Comparison of ENCODE assay signal across 9 cellular contexts in the genomic region with DNA sequence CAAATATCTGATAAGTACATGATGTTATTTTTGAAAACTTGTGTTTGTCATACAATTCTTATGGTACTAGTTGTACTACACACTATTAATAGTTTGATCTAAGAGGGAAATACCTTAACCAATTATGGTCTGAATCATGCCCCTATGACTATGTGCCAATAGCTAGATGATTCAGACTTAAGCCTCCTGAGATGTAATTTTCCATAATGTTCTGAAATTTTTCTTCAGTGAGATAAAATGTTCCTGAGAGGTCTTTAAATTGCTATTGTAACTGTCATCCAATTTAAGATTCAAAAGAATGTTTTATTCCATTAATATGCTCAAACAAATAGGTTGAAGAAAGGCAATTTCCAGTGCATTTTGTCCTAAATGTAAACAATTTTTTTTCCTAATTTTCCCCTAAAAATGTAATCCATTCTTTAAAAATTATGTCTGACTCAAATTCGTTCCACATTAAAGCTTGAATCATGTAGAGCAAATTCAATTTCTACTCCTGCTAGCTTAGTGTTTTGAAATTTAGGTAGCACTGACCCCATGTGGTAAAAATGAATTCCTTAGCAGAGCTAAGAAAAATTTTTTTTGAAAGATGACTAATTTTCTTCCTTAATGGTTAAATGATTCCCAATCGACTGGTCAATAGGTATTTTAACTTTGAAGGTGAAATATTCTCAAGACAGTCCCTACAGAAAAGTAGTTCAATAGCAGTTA. TPM values are rescaled to one million over a fixed set of nuclear protein-coding genes. Genes with fewer than 3 reads are reported as not detected.
A peak's percentile ranks its signal among the peaks of the same experiment; 100 is the strongest.
DNase-seq lines count a peak whose midpoint lies in the region; ATAC-seq, FAIRE-seq and TF ChIP-seq lines count a peak whose summit lies in the region.
"Had no signal": no experiment of that assay in that cellular context is flagged by ENCODE, and none has a peak within 500 bp of the region (broad histone marks: within the 10 kb centered on the region; RNA-seq: fewer than 3 reads in every experiment).

No MANE protein-coding gene starts in this region.

- no peaks in the 10 kb centered on the region for H3K9me3 Mint-ChIP-seq in natural killer cell treated with Interleukin-12 subunit alpha and Interleukin-12 subunit beta and Interleukin-15 and Interleukin-18, amount 100 ng/mL, for 72 hours
- H3K9me3 Mint-ChIP-seq: central memory CD8-positive, alpha-beta T cell had no signal

- BruUV-seq in GM12878 (replicated peaks; lab: Mats Ljungman, UMichigan): no TSS peak

- POLR2A ChIA-PET in GM12878 (lab: Charles Lee): no interaction called here

- H4K8ac ChIP-seq in mesendoderm (ENCODE audit: low read depth, low read length): no peak overlapping the region

- 0% methylated on average over 2 of the region's 2 CpGs for WGBS in GM12878 (ENCODE audit: insufficient coverage, insufficient replicate concordance, low lambda C conversion rate, missing lambda C conversion rate)
- no CpG with 5 or more reads among the region's 2 CpGs for WGBS in mesendoderm (ENCODE audit: extremely low coverage, insufficient coverage, low lambda C conversion rate)

- no peak overlapping the region for H3K4me3 Mint-ChIP-seq in natural killer cell treated with Interleukin-12 subunit alpha and Interleukin-12 subunit beta and Interleukin-15 and Interleukin-18, amount 100 ng/mL, for 72 hours
- H3K4me3 Mint-ChIP-seq: central memory CD8-positive, alpha-beta T cell had no signal

- no peak overlapping the region for H2AK5ac ChIP-seq in mesendoderm (ENCODE audit: low read length)

- H3K4me2 ChIP-seq in DND-41 (ENCODE audit: insufficient read depth, low read length) (no peak overlapping the region), GM12878 (ENCODE audit: control insufficient read depth, insufficient read depth) (no peak overlapping the region), mesendoderm (ENCODE audit: low read length) (no peak overlapping the region)

- SMC1A ChIA-PET in GM12878 (lab: Charles Lee; ENCODE audit: uncharacterized antibody, unreplicated experiment): interaction anchor here (0.7 to 2.8 kb wide), 4 partner anchors 12 to 713 kb away, joined by 3 to 9 read pairs (median 4); no protein-coding TSS in a partner anchor

- H3K4me3 ChIP-seq in DND-41 (ENCODE audit: low read depth in 1 of 2, low read length in 2 of 2) (no peak overlapping the region), GM12878 (no peak overlapping the region), mesendoderm (ENCODE audit: low read length) (no peak overlapping the region), vagina (no peak overlapping the region)

- TF ChIP-seq POLR2A in GM12878 (IDR thresholded peaks at IDR 0.05; ENCODE audit: low read depth, low read length): no peak
- no peak for TF ChIP-seq POLR2A in vagina (IDR thresholded peaks at IDR 0.05)

- no peak overlapping the region for H3K27ac Mint-ChIP-seq in natural killer cell treated with Interleukin-12 subunit alpha and Interleukin-12 subunit beta and Interleukin-15 and Interleukin-18, amount 100 ng/mL, for 72 hours

- CTCF ChIA-PET in GM12878 (lab: Yijun Ruan, JAX): interaction anchor here (0.6 to 2.4 kb wide), 12 partner anchors 9 to 1677 kb away, joined by 3 to 15 read pairs (median 4); no protein-coding TSS in a partner anchor

- TF ChIP-seq CTCF in DND-41 (IDR thresholded peaks at IDR 0.05; ENCODE audit: borderline replicate concordance, extremely low read depth, low read length, poor library complexity, severe bottlenecking): peak; percentile 29
- TF ChIP-seq CTCF in GM12878 (IDR thresholded peaks at IDR 0.05 in 2 of 3, conservative IDR thresholded peaks at IDR 0.05 in 1 of 3; ENCODE audit: control insufficient read depth in 2 of 3, extremely low read depth in 1 of 3, insufficient read depth in 1 of 3, low read depth in 3 of 3, low read length in 3 of 3): peak; percentile 7 to 44 (median 10); a peak in 3 of 6 replicates
- no peak for TF ChIP-seq CTCF in vagina (IDR thresholded peaks at IDR 0.05)

- no peak overlapping the region for H3K56ac ChIP-seq in mesendoderm (ENCODE audit: low read length)

- H3K18ac ChIP-seq in mesendoderm (ENCODE audit: low read length): no peak overlapping the region

- ATAC-seq in DND-41 (ENCODE audit: insufficient read depth, low read depth): no peak
- ATAC-seq in HG02610 (IDR thresholded peaks at IDR 0.05; ENCODE audit: unreplicated experiment): peak; percentile 63
- no peak for ATAC-seq in GM12878
- no peak for ATAC-seq in GM18867 (IDR thresholded peaks at IDR 0.05; ENCODE audit: unreplicated experiment)
- ATAC-seq in natural killer cell treated with Interleukin-12 subunit alpha and Interleukin-12 subunit beta and Interleukin-15 and Interleukin-18, amount 100 ng/mL, for 72 hours: no peak
- no peak for ATAC-seq in GM19467 (IDR thresholded peaks at IDR 0.05; ENCODE audit: unreplicated experiment)

- H3K9me3 ChIP-seq in DND-41 (ENCODE audit: insufficient read depth, low read length, severe bottlenecking) (no peaks in the 10 kb centered on the region), GM12878 (replicated peaks; ENCODE audit: control insufficient read depth, insufficient read depth, low read length) (no peaks in the 10 kb centered on the region), vagina (no peaks in the 10 kb centered on the region)

- H3K4me1 ChIP-seq in DND-41 (ENCODE audit: insufficient read depth, low read length) (no peaks in the 10 kb centered on the region), GM12878 (ENCODE audit: control insufficient read depth, insufficient read depth, low read length) (no peaks in the 10 kb centered on the region), mesendoderm (ENCODE audit: control insufficient read depth, low read depth, low read length) (no peaks in the 10 kb centered on the region), vagina (no peaks in the 10 kb centered on the region)

- H4K20me1 ChIP-seq in DND-41 (ENCODE audit: insufficient read depth, low read length): no peaks in the 10 kb centered on the region
- no peaks in the 10 kb centered on the region for H4K20me1 ChIP-seq in GM12878 (ENCODE audit: control insufficient read depth, insufficient read depth)

- no peak for FAIRE-seq in GM12878 (lab: Jason Lieb, UNC)

- no peak overlapping the region for H3K23ac ChIP-seq in mesendoderm (ENCODE audit: low read length)

- H3K27me3 ChIP-seq in DND-41 (ENCODE audit: insufficient read depth, low read length, poor library complexity) (no peaks in the 10 kb centered on the region), GM12878 (replicated peaks in 1 of 2; ENCODE audit: control insufficient read depth in 2 of 2, insufficient read depth in 2 of 2, low read length in 1 of 2) (no peaks in the 10 kb centered on the region), mesendoderm (ENCODE audit: insufficient read depth, low read length, poor library complexity) (no peaks in the 10 kb centered on the region), vagina (no peaks in the 10 kb centered on the region)

- H3K9ac ChIP-seq in DND-41 (ENCODE audit: low read depth, low read length) (no peak overlapping the region), GM12878 (ENCODE audit: control insufficient read depth, insufficient read depth, low read length) (no peak overlapping the region), mesendoderm (ENCODE audit: low read length) (no peak overlapping the region)

- H3K27ac ChIP-seq in DND-41 (ENCODE audit: low read length) (no peak overlapping the region), GM12878 (ENCODE audit: control insufficient read depth, insufficient read depth) (no peak overlapping the region), mesendoderm (ENCODE audit: low read depth, low read length) (no peak overlapping the region), vagina (no peak overlapping the region)

- H2BK5ac ChIP-seq in mesendoderm (ENCODE audit: low read length): no peak overlapping the region

- in situ Hi-C loops in GM12878 (cut with MboI): no loop called here

- no peaks in the 10 kb centered on the region for H3K36me3 Mint-ChIP-seq in natural killer cell treated with Interleukin-12 subunit alpha and Interleukin-12 subunit beta and Interleukin-15 and Interleukin-18, amount 100 ng/mL, for 72 hours

- no peak overlapping the region for H4K5ac ChIP-seq in mesendoderm (ENCODE audit: low read length)

- no peak overlapping the region for H2BK120ac ChIP-seq in mesendoderm (ENCODE audit: low read depth, low read length)

- no peak overlapping the region for H3K4ac ChIP-seq in mesendoderm (ENCODE audit: low read depth, low read length)

- no peak overlapping the region for H2BK15ac ChIP-seq in mesendoderm (replicated peaks; ENCODE audit: low read depth)

- peak; percentile 50; the same call in 1 of the 2 replicates for TF ChIP-seq RAD21 in GM12878 (IDR thresholded peaks at IDR 0.05; ENCODE audit: insufficient read depth, low read depth, low read length)

- H3K79me2 ChIP-seq in DND-41 (ENCODE audit: insufficient read depth, low read length): no peaks in the 10 kb centered on the region
- H3K79me2 ChIP-seq in GM12878 (ENCODE audit: control insufficient read depth, insufficient read depth, low read length): no peaks in the 10 kb centered on the region
- H3K79me2 ChIP-seq in mesendoderm (ENCODE audit: control insufficient read depth, insufficient read depth, low read length): no peaks in the 10 kb centered on the region

- DNase-seq in DND-41 (no peak), GM12878 (ENCODE audit: low read depth, low spot score) (no peak), mesendoderm (peak; percentile 9), vagina (ENCODE audit: extremely low spot score in 2 of 2) (no peak)
- DNase-seq in natural killer cell treated with Interleukin-12 subunit alpha and Interleukin-12 subunit beta and Interleukin-15 and Interleukin-18, amount 100 ng/mL, for 72 hours (ENCODE audit: low spot score): no peak

- no peaks in the 10 kb centered on the region for H3K27me3 Mint-ChIP-seq in natural killer cell treated with Interleukin-12 subunit alpha and Interleukin-12 subunit beta and Interleukin-15 and Interleukin-18, amount 100 ng/mL, for 72 hours
- H3K27me3 Mint-ChIP-seq: central memory CD8-positive, alpha-beta T cell had no signal

- no peaks in the 10 kb centered on the region for H3K79me1 ChIP-seq in mesendoderm (ENCODE audit: low read length)

- H2AFZ ChIP-seq in DND-41 (ENCODE audit: low read depth, low read length): no peak overlapping the region
- H2AFZ ChIP-seq in GM12878 (ENCODE audit: control insufficient read depth, low read depth, low read length): no peak overlapping the region

- no peak for TF ChIP-seq EP300 in GM12878 (IDR thresholded peaks at IDR 0.05; ENCODE audit: borderline replicate concordance in 1 of 2, control insufficient read depth in 1 of 2, low read depth in 2 of 2, low read length in 2 of 2)

- H3K36me3 ChIP-seq in DND-41 (ENCODE audit: insufficient read depth, low read length) (no peaks in the 10 kb centered on the region), GM12878 (ENCODE audit: control insufficient read depth in 2 of 2, insufficient read depth in 2 of 2, low read length in 1 of 2) (no peaks in the 10 kb centered on the region), mesendoderm (ENCODE audit: control insufficient read depth, insufficient read depth, low read length) (no peaks in the 10 kb centered on the region), vagina (no peaks in the 10 kb centered on the region)

- RAD21 ChIA-PET in GM12878 (lab: Charles Lee; ENCODE audit: unreplicated experiment): interaction anchor here (1.0 to 1.6 kb wide), 2 partner anchors 12 to 323 kb away, joined by 4 to 6 read pairs; no protein-coding TSS in a partner anchor

- intact Hi-C loops in GM12878 (cut with micrococcal nuclease; ENCODE audit: unreplicated experiment): loop anchor here (1.0 to 5.0 kb wide), 2 partner anchors 323 to 1005 kb away; no protein-coding TSS in a partner anchor
- intact Hi-C loops in vagina (cut with DNase I): no loop called here

- H3K4me1 Mint-ChIP-seq in natural killer cell treated with Interleukin-12 subunit alpha and Interleukin-12 subunit beta and Interleukin-15 and Interleukin-18, amount 100 ng/mL, for 72 hours (ENCODE audit: low read depth in 2 of 2): no peaks in the 10 kb centered on the region
- H3K4me1 Mint-ChIP-seq: central memory CD8-positive, alpha-beta T cell had no signal

RNA-seq across cellular contexts. Expression of a gene that starts 49.1 kb away (rescaled TPM):
- total RNA-seq in GM12878 (2013; cell fraction: nucleolus; rRNA removed): 13.2 and 15.4 TPM in 2 replicates
- total RNA-seq in GM12878 (2014; rRNA removed): 4.5 and 5.9 TPM in 2 replicates
- 9.3 and 9.4 TPM in 2 replicates for total RNA-seq in GM12878 (2014; rRNA removed; fragmentation: Illumina TruSeq; extraction: Trizol)
- 13.6 and 14.7 TPM in 2 replicates for total RNA-seq in GM12878 (2021)
- 6.1 TPM for polyA plus RNA-seq in GM12878 (2011; ENCODE audit: low read depth)
- polyA plus RNA-seq in GM12878 (2011; rRNA removed): 9.6 and 12.5 TPM in 2 replicates
- polyA plus RNA-seq in GM12878 (2011; cell fraction: cytosol; rRNA removed): 3.2 and 4.0 TPM in 2 replicates
- polyA plus RNA-seq in GM12878 (2011; cell fraction: nucleus; rRNA removed): 3.9 and 4.6 TPM in 2 replicates
- polyA plus RNA-seq in GM12878 (2012): 4.5 and 6.8 TPM in 2 replicates
- polyA plus RNA-seq in GM12878 (2014; fragmentation: Illumina TruSeq; extraction: Trizol): 7.7 and 7.9 TPM in 2 replicates
- polyA plus RNA-seq in GM12878 (2014; fragmentation: Nextera tagmentation; extraction: Ambion mirVana): 1 to 10 TPM; 5.6 to 9.8 TPM
- 4.4 and 5.0 TPM in 2 replicates for polyA plus RNA-seq in GM12878 (2014; rRNA removed)
- polyA plus RNA-seq in GM12878 (2016; fragmentation: Nextera tagmentation; extraction: Ambion mirVana): 1 to 10 TPM; 5.5 to 7.5 TPM
- polyA minus RNA-seq in GM12878 (2011; rRNA and poly(A)+ RNA removed): 6.3 and 9.4 TPM in 2 replicates
- 4.6 and 5.1 TPM in 2 replicates for polyA minus RNA-seq in GM12878 (2011; cell fraction: cytosol; rRNA and poly(A)+ RNA removed)
- 2.4 and 2.8 TPM in 2 replicates for polyA minus RNA-seq in GM12878 (2011; cell fraction: nucleus; rRNA and poly(A)+ RNA removed)
- 5.0 TPM for polyA plus RNA-seq in mesendoderm (2013, experiment 1 of 2)
- 4.9 TPM for polyA plus RNA-seq in mesendoderm (2013, experiment 2 of 2)
- 9.3 TPM for total RNA-seq in vagina
- total RNA-seq in natural killer cell treated with Interleukin-12 subunit alpha and Interleukin-12 subunit beta and Interleukin-15 and Interleukin-18, amount 100 ng/mL, for 72 hours: 10 to 100 TPM; 11.7 to 19.7 TPM

Comparison
In these comparisons a context has a peak if more than half of its experiments do, and no peak if none do; other contexts are left out.
1. CTCF ChIP-seq: peak in DND-41 (single experiment) and GM12878 (3 of 3); none in vagina (0 of 3).